Comparison of ENCODE assay signal across 18 cellular contexts in genomic region chr2:126902152-126902835, GRCh38. TPM values are rescaled to one million over a fixed set of nuclear protein-coding genes. Genes with fewer than 3 reads are reported as not detected.
"Had no signal": no experiment of that assay in that cellular context is flagged by ENCODE, and none has a peak within 500 bp of the region (broad histone marks: within the 10 kb centered on the region; RNA-seq: fewer than 3 reads in every experiment).

No MANE protein-coding gene starts in this region.

- H3K36me3 Mint-ChIP-seq: activated naive CD4-positive, alpha-beta T cell treated with anti-CD3 and anti-CD28 coated beads, Interleukin-2, amount 10 ng/mL, durations not matched to agents 7 days and 5 days; stimulated activated effector memory CD8-positive, alpha-beta T cell treated with anti-CD3 and anti-CD28 coated beads, Interleukin-12 subunit alpha, Interleukin-12 subunit beta, amount 100 ng/mL, for 72 hours had no signal

- H3K27ac ChIP-seq: gastrocnemius medialis, heart right ventricle, left ventricle myocardium inferior, parathyroid adenoma, tibial artery had no signal

- DNase-seq: activated naive CD4-positive, alpha-beta T cell treated with anti-CD3 and anti-CD28 coated beads, Interleukin-2, amount 10 ng/mL, durations not matched to agents 7 days and 5 days; activated T-cell treated with anti-CD3 and anti-CD28 coated beads, Interleukin-2, amount 50 U/mL, for 72 hours; caudate nucleus; cortex of kidney; effector CD8-positive, alpha-beta T cell; gastrocnemius medialis; heart right ventricle; left ventricle myocardium inferior; mesendoderm; retina had no signal

- H3K4me1 Mint-ChIP-seq: activated naive CD4-positive, alpha-beta T cell treated with anti-CD3 and anti-CD28 coated beads, Interleukin-2, amount 10 ng/mL, durations not matched to agents 7 days and 5 days; stimulated activated effector memory CD8-positive, alpha-beta T cell treated with anti-CD3 and anti-CD28 coated beads, Interleukin-12 subunit alpha, Interleukin-12 subunit beta, amount 100 ng/mL, for 72 hours had no signal

- H3K36me3 ChIP-seq: gastrocnemius medialis, heart right ventricle, left ventricle myocardium inferior, tibial artery had no signal

- H3K27me3 ChIP-seq: gastrocnemius medialis, tibial artery had no signal

- H3K4me3 Mint-ChIP-seq: activated naive CD4-positive, alpha-beta T cell treated with anti-CD3 and anti-CD28 coated beads, Interleukin-2, amount 10 ng/mL, durations not matched to agents 7 days and 5 days; activated T-cell treated with anti-CD3 and anti-CD28 coated beads, Interleukin-2, amount 50 U/mL, for 72 hours; stimulated activated effector memory CD8-positive, alpha-beta T cell treated with anti-CD3 and anti-CD28 coated beads, Interleukin-12 subunit alpha, Interleukin-12 subunit beta, amount 100 ng/mL, for 72 hours had no signal

- ATAC-seq: activated CD4-positive, CD25-positive, alpha-beta regulatory T cell treated with anti-CD3 and anti-CD28 coated beads, Interleukin-2, amount 50 U/mL, for 24 hours; activated T-cell treated with anti-CD3 and anti-CD28 coated beads, Interleukin-2, amount 50 U/mL, for 72 hours; gastrocnemius medialis had no signal

- H3K27ac Mint-ChIP-seq: activated naive CD4-positive, alpha-beta T cell treated with anti-CD3 and anti-CD28 coated beads, Interleukin-2, amount 10 ng/mL, durations not matched to agents 7 days and 5 days; activated T-cell treated with anti-CD3 and anti-CD28 coated beads, Interleukin-2, amount 50 U/mL, for 72 hours; stimulated activated effector memory CD8-positive, alpha-beta T cell treated with anti-CD3 and anti-CD28 coated beads, Interleukin-12 subunit alpha, Interleukin-12 subunit beta, amount 100 ng/mL, for 72 hours had no signal

- H3K4me1 ChIP-seq: gastrocnemius medialis, heart right ventricle, left ventricle myocardium inferior, parathyroid adenoma, tibial artery had no signal

- H3K4me3 ChIP-seq: gastrocnemius medialis, heart right ventricle, left ventricle myocardium inferior, smooth muscle cell, tibial artery had no signal

RNA-seq across cellular contexts. Expression of gene TEX51, which starts 3.6 kb away (rescaled TPM):
- total RNA-seq: activated T-cell treated with anti-CD3 and anti-CD28 coated beads, Interleukin-2, amount 50 U/mL, for 72 hours; fibroblast of lung; gastrocnemius medialis; heart right ventricle; left ventricle myocardium inferior; smooth muscle cell had no signal
- polyA plus RNA-seq: adipose tissue, fibroblast of lung, heart right ventricle, neural cell, smooth muscle cell had no signal
